Comparison of ENCODE assay signal across 16 cellular contexts in the genomic region with DNA sequence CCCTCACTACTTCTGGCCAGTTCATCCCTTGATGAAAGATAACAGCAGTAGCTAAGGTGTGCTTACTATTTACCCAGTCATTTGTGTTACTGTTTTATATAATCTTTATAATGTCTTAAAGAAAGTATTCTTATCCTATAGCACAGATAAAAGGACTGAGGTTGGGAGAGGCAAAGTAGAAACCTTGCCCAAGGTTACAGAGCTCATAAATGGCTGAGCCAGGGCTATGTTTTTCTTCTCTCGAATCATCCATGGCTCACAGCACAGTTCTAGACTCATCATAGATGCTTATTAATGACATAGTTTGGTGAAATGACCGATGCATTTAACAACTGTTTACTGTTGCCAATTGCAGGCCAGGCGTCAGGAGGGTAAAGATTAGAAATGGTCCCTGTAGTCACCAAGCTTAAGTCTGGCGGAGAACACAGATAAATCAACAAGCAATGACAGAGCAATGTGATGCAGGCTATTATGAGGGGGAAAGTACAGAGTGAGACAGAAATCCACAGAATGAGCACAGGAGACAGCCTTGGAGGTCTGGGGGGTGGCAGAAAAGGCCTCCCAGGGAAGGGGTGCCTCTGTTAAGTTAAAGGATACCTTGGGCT.
A peak's percentile ranks its signal among the peaks of the same experiment; 100 is the strongest.
DNase-seq lines count a peak whose midpoint lies in the region; ATAC-seq, FAIRE-seq and TF ChIP-seq lines count a peak whose summit lies in the region.
"Had no signal": no experiment of that assay in that cellular context is flagged by ENCODE, and none has a peak within 500 bp of the region (broad histone marks: within the 10 kb centered on the region; RNA-seq: fewer than 3 reads in every experiment).

No MANE protein-coding gene starts in this region.

- intact Hi-C loops in left ventricle myocardium inferior (cut with micrococcal nuclease) (no loop called here), Right ventricle myocardium inferior (cut with DNase I) (no loop called here), PC-3 (cut with micrococcal nuclease) (no loop called here), mucosa of descending colon (cut with DNase I, micrococcal nuclease) (no loop called here), transverse colon (cut with DNase I; ENCODE audit: low total_unique reads) (no loop called here)

- H4K20me1 ChIP-seq in PC-3 (ENCODE audit: low read length), result no peaks in the 10 kb centered on the region

- CTCF ChIA-PET in PC-3 (lab: Charles Lee), result no interaction called here

- H3F3A ChIP-seq in PC-3 (ENCODE audit: low read length, unreplicated experiment), result no peaks in the 10 kb centered on the region

- H3K4me3 ChIP-seq in left ventricle myocardium inferior (no peak overlapping the region), PC-3 (ENCODE audit: low read length) (no peak overlapping the region), mucosa of descending colon (no peak overlapping the region), transverse colon (no peak overlapping the region)
- H3K4me3 ChIP-seq: GM23338, MG63, SJSA1 had no signal

- no peaks in the 10 kb centered on the region for H3K79me2 ChIP-seq in PC-3 (ENCODE audit: low read length)

- no TSS peak for BruUV-seq in PC-3 (replicated peaks; lab: Mats Ljungman, UMichigan)

- H3K4me2 ChIP-seq in PC-3 (ENCODE audit: low read length), result no peak overlapping the region
- H3K4me2 ChIP-seq: GM23338 had no signal

- POLR2A ChIA-PET in PC-3 (lab: Charles Lee; ENCODE audit: unreplicated experiment), result no interaction called here

- H3K9me3 ChIP-seq in left ventricle myocardium inferior (replicated peaks) (no peaks in the 10 kb centered on the region), PC-3 (ENCODE audit: low read length) (no peaks in the 10 kb centered on the region), mucosa of descending colon (no peaks in the 10 kb centered on the region), transverse colon (no peaks in the 10 kb centered on the region)
- H3K9me3 ChIP-seq: MG63, SJSA1 had no signal

- H3K27ac ChIP-seq in left ventricle myocardium inferior (replicated peaks) (peak overlapping the region; percentile 85), PC-3 (ENCODE audit: low read length) (no peak overlapping the region), transverse colon (peak overlapping the region; percentile 66 to 78 (median 70))
- H3K27ac ChIP-seq: SJSA1 had no signal

- H3K4me1 ChIP-seq in left ventricle myocardium inferior (peaks cover 69% of the 10 kb centered on the region), PC-3 (ENCODE audit: insufficient read depth, low read length) (peaks cover 17% of the 10 kb centered on the region), mucosa of descending colon (ENCODE audit: low read depth) (peaks cover 26% of the 10 kb centered on the region), transverse colon (peaks cover 6 to 32% (median 21%) of the 10 kb centered on the region in 4 donors)

- 44% methylated on average over 4 of the region's 4 CpGs; no CpG with 5 or more reads in 1 of the 2 donors for WGBS in transverse colon (ENCODE audit: low coverage in 1 of 2), 2 donors

- no peak overlapping the region for H2AFZ ChIP-seq in PC-3 (ENCODE audit: low read length)
- H2AFZ ChIP-seq: GM23338 had no signal

- no peaks in the 10 kb centered on the region for H3K36me3 ChIP-seq in left ventricle myocardium inferior
- no peaks in the 10 kb centered on the region for H3K36me3 ChIP-seq in PC-3 (ENCODE audit: low read depth, low read length)
- H3K36me3 ChIP-seq in mucosa of descending colon (ENCODE audit: low read depth), result no peaks in the 10 kb centered on the region
- no peaks in the 10 kb centered on the region for H3K36me3 ChIP-seq in transverse colon
- H3K36me3 ChIP-seq: MG63, SJSA1 had no signal

- H3K27me3 ChIP-seq in left ventricle myocardium inferior (ENCODE audit: low read depth), result no peaks in the 10 kb centered on the region
- no peaks in the 10 kb centered on the region for H3K27me3 ChIP-seq in PC-3 (ENCODE audit: low read length)
- H3K27me3 ChIP-seq in transverse colon, result no peaks in the 10 kb centered on the region
- H3K27me3 ChIP-seq: MG63, SJSA1 had no signal

- no peak for TF ChIP-seq EP300 in transverse colon (IDR thresholded peaks at IDR 0.05; ENCODE audit: low read depth)

- ATAC-seq in Right ventricle myocardium inferior, result no peak
- peak; percentile 31 for ATAC-seq in PC-3
- peak; percentile 75 for ATAC-seq in mucosa of descending colon
- ATAC-seq: GM23338 had no signal

- no peaks in the 10 kb centered on the region for H3K9me2 ChIP-seq in PC-3 (replicated peaks; ENCODE audit: low read length)

- no peak for TF ChIP-seq CTCF in left ventricle myocardium inferior (IDR thresholded peaks at IDR 0.05; ENCODE audit: borderline replicate concordance)
- no peak for TF ChIP-seq CTCF in PC-3 (conservative IDR thresholded peaks at IDR 0.05; ENCODE audit: low read depth, low read length)
- TF ChIP-seq CTCF in mucosa of descending colon (IDR thresholded peaks at IDR 0.05), result no peak
- no peak for TF ChIP-seq CTCF in transverse colon (IDR thresholded peaks at IDR 0.05)

- H3K9ac ChIP-seq in PC-3 (ENCODE audit: low read length), result no peak overlapping the region

- in situ Hi-C loops in transverse colon (cut with MboI; ENCODE audit: low pct_ligation_motif_present in 1 of 4, low pct_unique_long_range_greater_than_20kb in 1 of 4, low sequenced_read_pairs in 3 of 4), result no loop called here

- TF ChIP-seq POLR2A in transverse colon (IDR thresholded peaks at IDR 0.05) (no peak), H54 (IDR thresholded peaks at IDR 0.05; ENCODE audit: low read depth, low read length) (no peak)

- FAIRE-seq in H54 (lab: Jason Lieb, UNC), result no peak

- no peak for DNase-seq in left ventricle myocardium inferior
- no peak for DNase-seq in Right ventricle myocardium inferior (ENCODE audit: missing footprints)
- no peak for DNase-seq in PC-3
- peak in 1 of 3 donors; percentile 51 for DNase-seq in mucosa of descending colon
- DNase-seq in transverse colon, result no peak
- DNase-seq in H54 (ENCODE audit: insufficient read length, low spot score), result no peak
- no peak for DNase-seq in activated CD4-positive, CD25-positive, alpha-beta regulatory T cell treated with anti-CD3 and anti-CD28 coated beads, Interleukin-2, amount 50 U/mL, for 72 hours
- DNase-seq: CD8-positive, alpha-beta memory T cell; GF-D8; KG1; MG63; NCI-H1092 treated with DMSO at 0.1 percent for 48 hours; NCI-H187; RPMI8226 had no signal
